Comparison of ENCODE assay signal across 20 cellular contexts in genomic region chr7:1449951-1450350, GRCh38. TPM values are rescaled to one million over a fixed set of nuclear protein-coding genes. Genes with fewer than 3 reads are reported as not detected.
A peak's percentile ranks its signal among the peaks of the same experiment; 100 is the strongest.
DNase-seq lines count a peak whose midpoint lies in the region; TF ChIP-seq lines count a peak whose summit lies in the region.
"Had no signal": no experiment of that assay in that cellular context is flagged by ENCODE, and none has a peak within 500 bp of the region (broad histone marks: within the 10 kb centered on the region; RNA-seq: fewer than 3 reads in every experiment).

No MANE protein-coding gene starts in this region.

- peak overlapping the region; percentile 10 for H2BK12ac ChIP-seq in neuronal stem cell (ENCODE audit: low read length)

- no CpG with 5 or more reads among the region's 11 CpGs for WGBS in neuronal stem cell (ENCODE audit: extremely low coverage in 2 of 2, insufficient read length in 2 of 2, insufficient replicate concordance in 1 of 2), 2 donors
- 25 to 33% methylated on average over 10 to 11 of the region's 11 CpGs for WGBS in tibial nerve, 2 donors

- H3K23ac ChIP-seq in neuronal stem cell (ENCODE audit: low read depth, low read length, poor library complexity), result peak overlapping the region; percentile 85

- no peak overlapping the region for H4K91ac ChIP-seq in neuronal stem cell (ENCODE audit: low read depth, low read length, poor library complexity)

- H3K9me3 ChIP-seq in Peyer's patch (no peaks in the 10 kb centered on the region), neuronal stem cell (replicated peaks in 1 of 2; ENCODE audit: control insufficient read depth in 2 of 2, insufficient read depth in 1 of 2, low read depth in 1 of 2, low read length in 2 of 2) (no peaks in the 10 kb centered on the region), tibial nerve (no peaks in the 10 kb centered on the region)

- no peak for DNase-seq in Peyer's patch
- DNase-seq in dorsolateral prefrontal cortex, result no peak
- DNase-seq in neuronal stem cell (ENCODE audit: low spot score), result no peak
- no peak for DNase-seq in tibial nerve (ENCODE audit: low spot score in 2 of 2)
- DNase-seq in NCI-H82 (lab: John Stamatoyannopoulos, UW), result no peak
- no peak for DNase-seq in posterior vena cava (ENCODE audit: low spot score)
- no peak for DNase-seq in NCI-H1105 treated with DMSO at 0.1 percent for 48 hours (lab: John Stamatoyannopoulos, UW)
- DNase-seq: Calu3, DMS79 treated with DMSO at 0.1 percent for 48 hours, GF-D8, GOT3, HCEC 1CT, KBM-7, MV-4-11, NCI-H1105, NCI-H2029, NCI-H446, NCI-H524 treated with DMSO at 0.1 percent for 48 hours, PC-9, SHP77 treated with DMSO at 0.1 percent for 48 hours had no signal

- H3K18ac ChIP-seq in neuronal stem cell (ENCODE audit: low read length), result no peak overlapping the region

- no peak for TF ChIP-seq EP300 in tibial nerve (IDR thresholded peaks at IDR 0.05)

- H2BK5ac ChIP-seq in neuronal stem cell (ENCODE audit: low read length), result peak overlapping the region; percentile 66

- no peak overlapping the region for H3K9ac ChIP-seq in neuronal stem cell (ENCODE audit: low read depth, low read length, poor library complexity)

- peak overlapping the region in 3 of 4 donors; percentile 32 to 45 (median 34) for H3K27ac ChIP-seq in Peyer's patch
- peak overlapping the region in 47 of 59 donors; percentile 3 to 98 (median 85) for H3K27ac ChIP-seq in dorsolateral prefrontal cortex
- no peak overlapping the region for H3K27ac ChIP-seq in neuronal stem cell (replicated peaks; ENCODE audit: low read length)
- peak overlapping the region; percentile 82 to 91 (median 83) for H3K27ac ChIP-seq in tibial nerve
- H3K27ac ChIP-seq: PC-9 had no signal

- TF ChIP-seq CTCF in Peyer's patch (IDR thresholded peaks at IDR 0.05), result no peak
- TF ChIP-seq CTCF in dorsolateral prefrontal cortex (IDR thresholded peaks at IDR 0.05 in 54 of 56, conservative IDR thresholded peaks at IDR 0.05 in 2 of 56; ENCODE audit: low read depth in 1 of 56, partially characterized antibody in 56 of 56), result no peak
- TF ChIP-seq CTCF in tibial nerve (IDR thresholded peaks at IDR 0.05), result no peak

- H3K4me1 ChIP-seq in Peyer's patch (peaks cover 0 to 51% (median 0%) of the 10 kb centered on the region in 4 donors), neuronal stem cell (ENCODE audit: control insufficient read depth in 2 of 2, insufficient read depth in 1 of 2, low read depth in 1 of 2, low read length in 2 of 2) (peaks cover 13 to 25% of the 10 kb centered on the region in 2 donors), tibial nerve (peaks cover 0 to 96% (median 77%) of the 10 kb centered on the region in 4 donors)

- no peak overlapping the region for H2BK15ac ChIP-seq in neuronal stem cell (ENCODE audit: low read length)

- H4K8ac ChIP-seq in neuronal stem cell (ENCODE audit: low read depth, low read length), result no peak overlapping the region

- H2BK120ac ChIP-seq in neuronal stem cell (ENCODE audit: low read depth, low read length), result no peak overlapping the region

- no peak overlapping the region for H3K14ac ChIP-seq in neuronal stem cell (ENCODE audit: low read length)

- TF ChIP-seq POLR2A in Peyer's patch (IDR thresholded peaks at IDR 0.05), result no peak
- TF ChIP-seq POLR2A in tibial nerve (IDR thresholded peaks at IDR 0.05), result no peak

- peaks cover 0 to 23% (median 0%) of the 10 kb centered on the region in 3 donors for H3K36me3 ChIP-seq in Peyer's patch
- H3K36me3 ChIP-seq in neuronal stem cell (replicated peaks in 1 of 2; ENCODE audit: control insufficient read depth in 2 of 2, insufficient read depth in 2 of 2, low read length in 2 of 2), result no peaks in the 10 kb centered on the region
- peaks cover 0 to 13% (median 0%) of the 10 kb centered on the region in 3 donors for H3K36me3 ChIP-seq in tibial nerve

- H3K4me3 ChIP-seq in Peyer's patch (no peak overlapping the region), dorsolateral prefrontal cortex (no peak overlapping the region), neuronal stem cell (ENCODE audit: low read length in 2 of 2) (no peak overlapping the region), tibial nerve (no peak overlapping the region)
- H3K4me3 ChIP-seq: PC-9 had no signal

- intact Hi-C loops in dorsolateral prefrontal cortex (cut with DNase I), result no loop called here
- intact Hi-C loops in posterior vena cava (cut with DNase I), result loop anchor here in 1 of 2 donors (5.0 kb wide), 1 partner anchor 418 kb away; no protein-coding TSS in a partner anchor

- H2AFZ ChIP-seq in neuronal stem cell (ENCODE audit: low read length), result no peak overlapping the region
- H2AFZ ChIP-seq: PC-9 had no signal

- no peak overlapping the region for H3K4me2 ChIP-seq in neuronal stem cell (ENCODE audit: insufficient read depth, low read length, poor library complexity, severe bottlenecking)
- H3K4me2 ChIP-seq: PC-9 had no signal

- no peak overlapping the region for H3K4ac ChIP-seq in neuronal stem cell (ENCODE audit: low read length)

- peaks cover 4% of the 10 kb centered on the region for H3K79me1 ChIP-seq in neuronal stem cell (ENCODE audit: low read depth, low read length)

- no peaks in the 10 kb centered on the region for H3K27me3 ChIP-seq in Peyer's patch
- H3K27me3 ChIP-seq in dorsolateral prefrontal cortex, result no peaks in the 10 kb centered on the region
- no peaks in the 10 kb centered on the region for H3K27me3 ChIP-seq in neuronal stem cell (ENCODE audit: control insufficient read depth in 3 of 3, insufficient read depth in 3 of 3, low read depth in 1 of 3, low read length in 3 of 3)
- H3K27me3 ChIP-seq in tibial nerve, result no peaks in the 10 kb centered on the region

- H2AK5ac ChIP-seq in neuronal stem cell (ENCODE audit: low read depth, low read length), result peak overlapping the region; percentile 70

RNA-seq across cellular contexts. Expression of gene MICALL2, which starts 9.3 kb away (rescaled TPM):
- 100 to 1,000 TPM; 111 to 272 (median 209) TPM for total RNA-seq in Peyer's patch
- total RNA-seq in dorsolateral prefrontal cortex, result 100 to 1,000 TPM in 21 of 120 experiments, 10 to 100 TPM in 99; 38.3 to 170 (median 81.2) TPM
- 9.4 TPM for polyA plus RNA-seq in neuronal stem cell (2013, experiment 1 of 2)
- polyA plus RNA-seq in neuronal stem cell (2013, experiment 2 of 2), result 10.1 TPM
- 100 to 1,000 TPM in 2 of 4 donors, 10 to 100 TPM in 2; 67.6 to 153 (median 104) TPM for total RNA-seq in tibial nerve
- total RNA-seq in posterior vena cava, result 10 to 100 TPM; 33.3 to 38.5 TPM

RNA-seq across cellular contexts. Expression of gene INTS1, which starts 54.2 kb away (rescaled TPM):
- total RNA-seq in Peyer's patch (100 to 1,000 TPM in 2 of 4 donors, 10 to 100 TPM in 2; 84.4 to 192 (median 108) TPM), dorsolateral prefrontal cortex (100 to 1,000 TPM in 104 of 120 experiments, 10 to 100 TPM in 16; 86.1 to 155 (median 115) TPM), tibial nerve (10 to 100 TPM; 45.7 to 81.6 (median 52.3) TPM), posterior vena cava (10 to 100 TPM; 50.3 to 55.1 TPM)
- polyA plus RNA-seq in neuronal stem cell (2013, experiment 1 of 2), result 25.3 TPM
- 24.4 TPM for polyA plus RNA-seq in neuronal stem cell (2013, experiment 2 of 2)
